In genomic region chrX:99719140-99719539, GRCh38 we compare ENCODE assay signal across 24 cellular contexts.
"Had no signal": no experiment of that assay in that cellular context is flagged by ENCODE, and none has a peak within 500 bp of the region (broad histone marks: within the 10 kb centered on the region; RNA-seq: fewer than 3 reads in every experiment).

No MANE protein-coding gene starts in this region.

- H3K9me2 ChIP-seq: SK-N-SH had no signal

- H3K9ac ChIP-seq: SK-N-SH had no signal

- H3K4me3 ChIP-seq: SJSA1 had no signal

- H3K27ac Mint-ChIP-seq: T-cell had no signal

- H3K36me3 ChIP-seq: SJSA1 had no signal

- H3K27ac ChIP-seq: SJSA1 had no signal

- H3K4me1 Mint-ChIP-seq: T-cell had no signal

- H3K4me2 ChIP-seq: SK-N-SH had no signal

- DNase-seq: IMR-90, Kasumi-1, KG1, MM.1S, NCI-H1092 treated with DMSO at 0.1 percent for 48 hours, NCI-H1436, NCI-H187, NCI-H2029, NCI-H2081 treated with DMSO at 0.1 percent for 48 hours, NCI-H2171, NCI-H226, NCI-H446, NCI-H510A, NCI-H524 treated with DMSO at 0.1 percent for 48 hours, NCI-H69, NCI-H774, Right ventricle myocardium superior, RPMI8226, SIG-M5, SK-N-SH, SW 1271, T-cell had no signal

- ATAC-seq: HepG2, T-cell had no signal

- H3K27me3 ChIP-seq: SJSA1 had no signal

- H3K9me3 ChIP-seq: SJSA1, SK-N-SH had no signal

- H3K4me1 ChIP-seq: SJSA1 had no signal

- H3K4me3 Mint-ChIP-seq: T-cell had no signal

- H3K36me3 Mint-ChIP-seq: T-cell had no signal
